ENCODE assay signal across 8 cellular contexts in the genomic region with DNA sequence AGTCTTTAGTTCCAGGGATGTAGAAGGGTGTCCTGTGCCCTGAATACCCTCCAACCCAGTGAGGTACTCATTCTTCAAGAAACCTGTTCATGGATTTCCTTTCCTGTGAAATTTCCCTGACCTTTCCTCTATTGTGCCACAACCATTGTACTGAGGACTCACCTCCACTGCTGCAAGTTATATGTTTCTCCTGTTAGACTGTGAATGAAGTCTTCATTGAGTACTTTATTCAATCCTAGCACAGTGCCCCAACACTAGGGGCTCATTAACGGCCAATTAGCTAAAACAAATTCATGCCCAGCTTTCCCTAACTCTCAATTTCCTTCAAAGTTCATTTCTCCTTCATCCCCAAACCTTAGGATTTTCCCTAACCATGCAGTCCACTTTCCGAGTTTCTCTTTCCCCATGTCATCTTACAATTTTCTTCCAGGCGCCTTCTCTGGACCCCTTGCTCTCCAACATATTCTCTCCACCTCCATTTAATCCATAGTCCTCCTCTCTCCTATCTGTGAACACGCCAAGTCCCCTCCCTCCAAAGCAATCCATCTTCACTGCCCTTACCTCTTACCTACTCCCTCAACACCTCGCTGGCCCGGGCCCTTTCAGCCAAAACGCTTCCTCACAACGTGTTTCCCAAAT. TPM values are rescaled to one million over a fixed set of nuclear protein-coding genes. Genes with fewer than 3 reads are reported as not detected.
DNase-seq lines count a peak whose midpoint lies in the region; ATAC-seq, FAIRE-seq and TF ChIP-seq lines count a peak whose summit lies in the region.

No MANE protein-coding gene starts in this region.

- no peaks in the 10 kb centered on the region for H3K27me3 ChIP-seq in HL-60 (ENCODE audit: insufficient read depth, poor library complexity, severe bottlenecking)
- H3K27me3 ChIP-seq in GM12878 (replicated peaks in 1 of 2; ENCODE audit: control insufficient read depth in 2 of 2, insufficient read depth in 2 of 2, low read length in 1 of 2) = no peaks in the 10 kb centered on the region

- peak overlapping the region; percentile 77 for H3K4me2 ChIP-seq in GM12878 (ENCODE audit: control insufficient read depth, insufficient read depth)

- in situ Hi-C loops in GM12878 (cut with MboI) = no loop called here
- in situ Hi-C loops in GM13976 (cut with MboI; ENCODE audit: low sequenced_read_pairs, unreplicated experiment) = no loop called here

- peak overlapping the region; percentile 75 for H3K27ac ChIP-seq in HL-60 (replicated peaks)
- peak overlapping the region; percentile 74 for H3K27ac ChIP-seq in GM12878 (ENCODE audit: control insufficient read depth, insufficient read depth)

- H3K4me3 ChIP-seq in HL-60 (replicated peaks; ENCODE audit: insufficient read depth, low read length) (peak overlapping the region; percentile 98), GM12878 (peak overlapping the region; percentile 93)

- H3K79me2 ChIP-seq in GM12878 (ENCODE audit: control insufficient read depth, insufficient read depth, low read length) = peaks cover 62% of the 10 kb centered on the region

- FAIRE-seq in GM12878 (lab: Jason Lieb, UNC) = no peak

- H3K36me3 Mint-ChIP-seq in memory B cell = peaks cover 2% of the 10 kb centered on the region

- POLR2A ChIA-PET in GM12878 (lab: Charles Lee) = no interaction called here

- no peaks in the 10 kb centered on the region; the same call in 1 of the 2 replicates for H4K20me1 ChIP-seq in GM12878 (ENCODE audit: control insufficient read depth, insufficient read depth)

- H3K9me3 ChIP-seq in GM12878 (replicated peaks; ENCODE audit: control insufficient read depth, insufficient read depth, low read length) = no peaks in the 10 kb centered on the region

- DNase-seq in A172 (ENCODE audit: low spot score) = peak; percentile 2
- no peak for DNase-seq in HL-60 (ENCODE audit: low read depth in 1 of 2, low spot score in 1 of 2)
- DNase-seq in GM12878 (ENCODE audit: low read depth, low spot score) = no peak
- DNase-seq in memory B cell (ENCODE audit: low spot score in 2 of 2) = no peak
- DNase-seq in anterior cingulate cortex (lab: John Stamatoyannopoulos, UW) = no peak
- no peak for DNase-seq in NCI-H510A treated with DMSO at 0.1 percent for 48 hours (lab: John Stamatoyannopoulos, UW)
- no peak for DNase-seq in GM13976 (ENCODE audit: low spot score)

- 0% methylated on average over 8 of the region's 8 CpGs for WGBS in GM12878 (ENCODE audit: insufficient coverage, insufficient replicate concordance, low lambda C conversion rate, missing lambda C conversion rate)

- CTCF ChIA-PET in GM12878 (lab: Yijun Ruan, JAX) = interaction anchor here (0.7 to 0.8 kb wide), 2 partner anchors 579 to 609 kb away, joined by 3 read pairs; no protein-coding TSS in a partner anchor

- H3K27me3 Mint-ChIP-seq in memory B cell = no peaks in the 10 kb centered on the region

- no peak for TF ChIP-seq POLR2A in GM12878 (IDR thresholded peaks at IDR 0.05; ENCODE audit: low read depth, low read length)

- H3K4me1 ChIP-seq in GM12878 (ENCODE audit: control insufficient read depth, insufficient read depth, low read length) = peaks cover 7% of the 10 kb centered on the region; the same call in 1 of the 2 replicates

- intact Hi-C loops in GM12878 (cut with micrococcal nuclease; ENCODE audit: unreplicated experiment) = loop anchor here (5.0 kb wide), 1 partner anchor 248 kb away; the partner anchor contains the start of gene CSDE1

- SMC1A ChIA-PET in GM12878 (lab: Charles Lee; ENCODE audit: uncharacterized antibody, unreplicated experiment) = interaction anchor here (1.0 to 1.3 kb wide), 4 partner anchors 42 to 163 kb away, joined by 3 to 4 read pairs (median 3); no protein-coding TSS in a partner anchor

- no peak; the same call in 2 of the 3 replicates for ATAC-seq in GM12878
- ATAC-seq in memory B cell (ENCODE audit: low read depth) = no peak
- ATAC-seq in HG03571 (IDR thresholded peaks at IDR 0.05; ENCODE audit: unreplicated experiment) = no peak

- RAD21 ChIA-PET in GM12878 (lab: Charles Lee; ENCODE audit: unreplicated experiment) = interaction anchor here (1.5 kb wide), 1 partner anchor 71 kb away, joined by 4 read pairs; the partner anchor contains the start of gene BCAS2

- no peak for TF ChIP-seq CTCF in HL-60 (IDR thresholded peaks at IDR 0.05; ENCODE audit: insufficient read depth, low read length)
- TF ChIP-seq CTCF in GM12878 (IDR thresholded peaks at IDR 0.05 in 2 of 3, conservative IDR thresholded peaks at IDR 0.05 in 1 of 3; ENCODE audit: control insufficient read depth in 2 of 3, extremely low read depth in 1 of 3, insufficient read depth in 1 of 3, low read depth in 3 of 3, low read length in 3 of 3) = no peak
- no peak for TF ChIP-seq CTCF in GM13976 (IDR thresholded peaks at IDR 0.05; ENCODE audit: borderline replicate concordance, control extremely low read depth, extremely low read depth, insufficient read depth, missing control alignments)

- TSS peak; percentile 71 for BruUV-seq in GM12878 (replicated peaks; lab: Mats Ljungman, UMichigan)

- peak overlapping the region; percentile 95 for H3K9ac ChIP-seq in GM12878 (ENCODE audit: control insufficient read depth, insufficient read depth, low read length)

- no peak for TF ChIP-seq RAD21 in GM12878 (IDR thresholded peaks at IDR 0.05; ENCODE audit: insufficient read depth, low read depth, low read length)

- H2AFZ ChIP-seq in GM12878 (ENCODE audit: control insufficient read depth, low read depth, low read length) = peak overlapping the region; percentile 26; the same call in 1 of the 2 replicates

- H3K4me1 Mint-ChIP-seq in memory B cell = peaks cover 44% of the 10 kb centered on the region

- H3K4me3 Mint-ChIP-seq in memory B cell = peak overlapping the region; percentile 96

- H3K9me3 Mint-ChIP-seq in memory B cell = no peaks in the 10 kb centered on the region

- H3K27ac Mint-ChIP-seq in memory B cell = peak overlapping the region; percentile 26

- no peak for TF ChIP-seq EP300 in GM12878 (IDR thresholded peaks at IDR 0.05; ENCODE audit: borderline replicate concordance in 1 of 2, control insufficient read depth in 1 of 2, low read depth in 2 of 2, low read length in 2 of 2)

- peaks cover 0 to 3% of the 10 kb centered on the region in 2 experiments; a peak in 1 of 4 replicates for H3K36me3 ChIP-seq in GM12878 (ENCODE audit: control insufficient read depth in 2 of 2, insufficient read depth in 2 of 2, low read length in 1 of 2)

TF ChIP-seq in GM12878, 131 proteins besides CTCF, POLR2A, EP300 and RAD21 (continues in another document):
- 0 out of 2 replicates have a peak, but pooled peaks have one; percentile 28 for TF ChIP-seq SIN3A (IDR thresholded peaks at IDR 0.05; ENCODE audit: low read depth, low read length)
- no peak for TF ChIP-seq SREBF2 (IDR thresholded peaks at IDR 0.05; ENCODE audit: low read length)
- no peak for TF ChIP-seq CHD1 (IDR thresholded peaks at IDR 0.05; ENCODE audit: low read depth, low read length)
- no peak for TF ChIP-seq ZNF207 (IDR thresholded peaks at IDR 0.05; ENCODE audit: borderline replicate concordance)
- no peak for TF ChIP-seq MEF2A (IDR thresholded peaks at IDR 0.05; ENCODE audit: insufficient read depth, low read depth, low read length)
- TF ChIP-seq NBN (IDR thresholded peaks at IDR 0.05) = 0 out of 2 replicates have a peak, but pooled peaks have one; percentile 13
- TF ChIP-seq SRF (IDR thresholded peaks at IDR 0.05; ENCODE audit: low read depth in 2 of 2, low read length in 2 of 2) = no peak
- TF ChIP-seq MAX (IDR thresholded peaks at IDR 0.05; ENCODE audit: low read depth, low read length) = no peak
- no peak for TF ChIP-seq POLR2AphosphoS2 (IDR thresholded peaks at IDR 0.05; ENCODE audit: low read depth, low read length)
- TF ChIP-seq TARDBP (IDR thresholded peaks at IDR 0.05; ENCODE audit: borderline replicate concordance) = no peak

RNA-seq across cellular contexts. Expression of gene TRIM33, which starts 1.3 kb away (rescaled TPM):
- 22.9 and 24.1 TPM in 2 replicates for total RNA-seq in A172 (2014; rRNA removed; shearing (Covaris generic))
- total RNA-seq in GM12878 (2013; cell fraction: nucleolus; rRNA removed) = 126 and 127 TPM in 2 replicates
- total RNA-seq in GM12878 (2014; rRNA removed) = 27.7 and 40.3 TPM in 2 replicates
- 28.2 and 36.1 TPM in 2 replicates for total RNA-seq in GM12878 (2014; rRNA removed; fragmentation: Illumina TruSeq; extraction: Trizol)
- 24.9 and 28.7 TPM in 2 replicates for total RNA-seq in GM12878 (2021)
- polyA plus RNA-seq in GM12878 (2011; ENCODE audit: low read depth) = 9.1 TPM
- 32.7 and 35.6 TPM in 2 replicates for polyA plus RNA-seq in GM12878 (2011; rRNA removed)
- polyA plus RNA-seq in GM12878 (2011; cell fraction: cytosol; rRNA removed) = 13.5 and 14.4 TPM in 2 replicates
- polyA plus RNA-seq in GM12878 (2011; cell fraction: nucleus; rRNA removed) = 24.8 and 28.0 TPM in 2 replicates
- 12.0 and 13.0 TPM in 2 replicates for polyA plus RNA-seq in GM12878 (2012)
- polyA plus RNA-seq in GM12878 (2014; fragmentation: Illumina TruSeq; extraction: Trizol) = 27.3 and 36.5 TPM in 2 replicates
- polyA plus RNA-seq in GM12878 (2014; fragmentation: Nextera tagmentation; extraction: Ambion mirVana) = 10 to 100 TPM in 1 of 2 experiments, 1 to 10 TPM in 1; 9.0 to 10.6 TPM
- 16.8 and 23.4 TPM in 2 replicates for polyA plus RNA-seq in GM12878 (2014; rRNA removed)
- 10 to 100 TPM; 12.8 to 16.6 TPM for polyA plus RNA-seq in GM12878 (2016; fragmentation: Nextera tagmentation; extraction: Ambion mirVana)
- 34.2 and 48.7 TPM in 2 replicates for polyA minus RNA-seq in GM12878 (2011; rRNA and poly(A)+ RNA removed)
- polyA minus RNA-seq in GM12878 (2011; cell fraction: cytosol; rRNA and poly(A)+ RNA removed) = 15.1 and 23.7 TPM in 2 replicates
- 25.6 and 41.3 TPM in 2 replicates for polyA minus RNA-seq in GM12878 (2011; cell fraction: nucleus; rRNA and poly(A)+ RNA removed)
